In genomic region chr11:66958232-66958955, GRCh38 we compare ENCODE assay signal across 8 cellular contexts. TPM values are rescaled to one million over a fixed set of nuclear protein-coding genes. Genes with fewer than 3 reads are reported as not detected.
A peak's percentile ranks its signal among the peaks of the same experiment; 100 is the strongest.
DNase-seq lines count a peak whose midpoint lies in the region; ATAC-seq, FAIRE-seq and TF ChIP-seq lines count a peak whose summit lies in the region.

TSS of gene PC (minus strand) at chr11:66958383. CDS start at chr11:66872159, 86,224 bp downstream.

- H3K27ac ChIP-seq in A549 (peak within 1 kb of the TSS; percentile 60 to 83), spleen (peak within 1 kb of the TSS; percentile 29 to 82 (median 71))

- TF ChIP-seq RAD21 in A549 (conservative IDR thresholded peaks at IDR 0.05 in 1 of 2, IDR thresholded peaks at IDR 0.05 in 1 of 2), result 0 out of 5 replicates have a peak, but pooled peaks have one; percentile 0 to 16

- peak; percentile 99 to 100 for DNase-seq in A549 (ENCODE audit: low read depth in 1 of 2, low spot score in 1 of 2)
- peak; percentile 99 for DNase-seq in NCI-H2227 (lab: John Stamatoyannopoulos, UW; ENCODE audit: unreplicated experiment)
- DNase-seq in activated CD4-positive, CD25-positive, alpha-beta regulatory T cell treated with anti-CD3 and anti-CD28 coated beads, Interleukin-2, amount 50 U/mL, for 72 hours, result peak; percentile 93
- DNase-seq in cerebellar cortex (ENCODE audit: low spot score), result peak; percentile 100
- DNase-seq in inferior parietal cortex (ENCODE audit: extremely low spot score), result peak; percentile 98
- peak; percentile 99 for DNase-seq in spleen

- POLR2A ChIA-PET in A549 (lab: Yijun Ruan, JAX), result interaction anchor here (0.6 to 1.3 kb wide), 4 partner anchors 8 to 46 kb away, joined by 3 to 5 read pairs (median 4); no protein-coding TSS in a partner anchor

- H3K9me3 ChIP-seq in A549 (no peaks in the 10 kb centered on the region), spleen (no peaks in the 10 kb centered on the region)

- H3K27me3 ChIP-seq in spleen (replicated peaks in 1 of 7), result peaks cover 0 to 7% (median 0%) of the 10 kb centered on the region in 7 donors

- no peaks in the 10 kb centered on the region for H3K36me3 ChIP-seq in spleen

- H3K4me3 ChIP-seq in A549 (peak within 1 kb of the TSS; percentile 63), spleen (peak within 1 kb of the TSS; percentile 66 to 90 (median 78))

- TF ChIP-seq EP300 in A549 (IDR thresholded peaks at IDR 0.05), result no peak

- TF ChIP-seq CTCF in A549 (IDR thresholded peaks at IDR 0.05) (no peak), spleen (IDR thresholded peaks at IDR 0.05 in 8 of 11, conservative IDR thresholded peaks at IDR 0.05 in 3 of 11) (peak in 3 of 11 experiments; percentile 11 to 28 (median 22))

- peak; percentile 90 for FAIRE-seq in A549 (lab: Jason Lieb, UNC)

- peak within 1 kb of the TSS; percentile 98 for H3K4me2 ChIP-seq in A549

- CTCF ChIA-PET in A549 (lab: Yijun Ruan, JAX), result interaction anchor here (0.8 to 1.8 kb wide), 13 partner anchors 9 to 91 kb away, joined by 3 to 8 read pairs (median 3); partner anchors contain the start of gene C11orf86

- WGBS in A549 (ENCODE audit: missing lambda C conversion rate), result 5% methylated on average over 47 of the region's 74 CpGs
- WGBS in spleen, 5 donors, result 1 to 2% (median 1%) methylated on average over 48 to 74 of the region's 74 CpGs

- TF ChIP-seq POLR2A in A549 (IDR thresholded peaks at IDR 0.05; ENCODE audit: low read length) (peak; percentile 49), spleen (IDR thresholded peaks at IDR 0.05) (peak in 1 of 3 donors; percentile 74)

- intact Hi-C loops in spleen (cut with DNase I; ENCODE audit: low total_unique reads), result no loop called here

- H3K4me1 ChIP-seq in A549, result peaks cover 29% of the 10 kb centered on the region
- H3K4me1 ChIP-seq in spleen, result peaks cover 10 to 27% (median 16%) of the 10 kb centered on the region in 6 donors

- ATAC-seq in A549 (peak; percentile 96), GM18868 (IDR thresholded peaks at IDR 0.05; ENCODE audit: unreplicated experiment) (peak; percentile 96), HG03135 (IDR thresholded peaks at IDR 0.05; ENCODE audit: unreplicated experiment) (peak; percentile 95)

TF ChIP-seq in A549, 52 proteins besides CTCF, POLR2A, EP300 and RAD21 (continues in another document):
- peak; percentile 33; the same call in 1 of the 2 replicates for TF ChIP-seq GATA3 (IDR thresholded peaks at IDR 0.05; ENCODE audit: borderline replicate concordance)
- no peak for TF ChIP-seq NFE2L2 (conservative IDR thresholded peaks at IDR 0.05; ENCODE audit: low read length)
- no peak for TF ChIP-seq ZFP36 (IDR thresholded peaks at IDR 0.05; ENCODE audit: borderline replicate concordance, partially characterized antibody)
- peak; percentile 65; the same call in 1 of the 2 replicates for TF ChIP-seq NPAS2 (CRISPR knock-in tag; IDR thresholded peaks at IDR 0.05; ENCODE audit: borderline replicate concordance)
- TF ChIP-seq RCOR1 (IDR thresholded peaks at IDR 0.05; ENCODE audit: low read depth, low read length), result no peak
- no peak for TF ChIP-seq RFX5 (IDR thresholded peaks at IDR 0.05)
- TF ChIP-seq, protein P1, sequence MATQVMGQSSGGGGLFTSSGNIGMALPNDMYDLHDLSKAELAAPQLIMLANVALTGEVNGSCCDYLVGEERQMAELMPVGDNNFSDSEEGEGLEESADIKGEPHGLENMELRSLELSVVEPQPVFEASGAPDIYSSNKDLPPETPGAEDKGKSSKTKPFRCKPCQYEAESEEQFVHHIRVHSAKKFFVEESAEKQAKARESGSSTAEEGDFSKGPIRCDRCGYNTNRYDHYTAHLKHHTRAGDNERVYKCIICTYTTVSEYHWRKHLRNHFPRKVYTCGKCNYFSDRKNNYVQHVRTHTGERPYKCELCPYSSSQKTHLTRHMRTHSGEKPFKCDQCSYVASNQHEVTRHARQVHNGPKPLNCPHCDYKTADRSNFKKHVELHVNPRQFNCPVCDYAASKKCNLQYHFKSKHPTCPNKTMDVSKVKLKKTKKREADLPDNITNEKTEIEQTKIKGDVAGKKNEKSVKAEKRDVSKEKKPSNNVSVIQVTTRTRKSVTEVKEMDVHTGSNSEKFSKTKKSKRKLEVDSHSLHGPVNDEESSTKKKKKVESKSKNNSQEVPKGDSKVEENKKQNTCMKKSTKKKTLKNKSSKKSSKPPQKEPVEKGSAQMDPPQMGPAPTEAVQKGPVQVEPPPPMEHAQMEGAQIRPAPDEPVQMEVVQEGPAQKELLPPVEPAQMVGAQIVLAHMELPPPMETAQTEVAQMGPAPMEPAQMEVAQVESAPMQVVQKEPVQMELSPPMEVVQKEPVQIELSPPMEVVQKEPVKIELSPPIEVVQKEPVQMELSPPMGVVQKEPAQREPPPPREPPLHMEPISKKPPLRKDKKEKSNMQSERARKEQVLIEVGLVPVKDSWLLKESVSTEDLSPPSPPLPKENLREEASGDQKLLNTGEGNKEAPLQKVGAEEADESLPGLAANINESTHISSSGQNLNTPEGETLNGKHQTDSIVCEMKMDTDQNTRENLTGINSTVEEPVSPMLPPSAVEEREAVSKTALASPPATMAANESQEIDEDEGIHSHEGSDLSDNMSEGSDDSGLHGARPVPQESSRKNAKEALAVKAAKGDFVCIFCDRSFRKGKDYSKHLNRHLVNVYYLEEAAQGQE (IDR thresholded peaks at IDR 0.05), result no peak
- no peak for TF ChIP-seq TP53 (CRISPR knock-in tag; IDR thresholded peaks at IDR 0.05)
- TF ChIP-seq FOSL2 (IDR thresholded peaks at IDR 0.05), result no peak
- no peak for TF ChIP-seq FOSL2 (CRISPR knock-in tag; IDR thresholded peaks at IDR 0.05)
- peak; percentile 88 for TF ChIP-seq HOXB13 (CRISPR knock-in tag; IDR thresholded peaks at IDR 0.05; ENCODE audit: low read depth)
- peak; percentile 21 to 62; a peak in 2 of 5 replicates for TF ChIP-seq JUN (IDR thresholded peaks at IDR 0.05)
- TF ChIP-seq EHMT2 (IDR thresholded peaks at IDR 0.05; ENCODE audit: low read depth), result no peak
- no peak for TF ChIP-seq MAZ (IDR thresholded peaks at IDR 0.05; ENCODE audit: borderline replicate concordance, low read depth, low read length)
- TF ChIP-seq HDAC2 (IDR thresholded peaks at IDR 0.05), result no peak
- peak; percentile 94 for TF ChIP-seq PBX3 (IDR thresholded peaks at IDR 0.05)
- no peak for TF ChIP-seq ESRRA (IDR thresholded peaks at IDR 0.05; ENCODE audit: borderline replicate concordance, low read length)
- peak; percentile 71; the same call in 1 of the 2 replicates for TF ChIP-seq EHF (CRISPR knock-in tag; IDR thresholded peaks at IDR 0.05)
- no peak for TF ChIP-seq RARB (CRISPR knock-in tag; IDR thresholded peaks at IDR 0.05)
- no peak for TF ChIP-seq ZNF302 (CRISPR knock-in tag; IDR thresholded peaks at IDR 0.05)
- TF ChIP-seq, protein P2, sequence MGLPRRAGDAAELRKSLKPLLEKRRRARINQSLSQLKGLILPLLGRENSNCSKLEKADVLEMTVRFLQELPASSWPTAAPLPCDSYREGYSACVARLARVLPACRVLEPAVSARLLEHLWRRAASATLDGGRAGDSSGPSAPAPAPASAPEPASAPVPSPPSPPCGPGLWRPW (IDR thresholded peaks at IDR 0.05), result no peak
- no peak for TF ChIP-seq ZC3H11A (IDR thresholded peaks at IDR 0.05)
- TF ChIP-seq, protein P3, sequence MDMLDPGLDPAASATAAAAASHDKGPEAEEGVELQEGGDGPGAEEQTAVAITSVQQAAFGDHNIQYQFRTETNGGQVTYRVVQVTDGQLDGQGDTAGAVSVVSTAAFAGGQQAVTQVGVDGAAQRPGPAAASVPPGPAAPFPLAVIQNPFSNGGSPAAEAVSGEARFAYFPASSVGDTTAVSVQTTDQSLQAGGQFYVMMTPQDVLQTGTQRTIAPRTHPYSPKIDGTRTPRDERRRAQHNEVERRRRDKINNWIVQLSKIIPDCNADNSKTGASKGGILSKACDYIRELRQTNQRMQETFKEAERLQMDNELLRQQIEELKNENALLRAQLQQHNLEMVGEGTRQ (IDR thresholded peaks at IDR 0.05), result peak; percentile 98
- no peak for TF ChIP-seq POLR2AphosphoS2 (conservative IDR thresholded peaks at IDR 0.05; ENCODE audit: low read length)
- TF ChIP-seq TFCP2L1 (CRISPR knock-in tag; IDR thresholded peaks at IDR 0.05), result no peak
- peak; percentile 69; the same call in 1 of the 2 replicates for TF ChIP-seq BHLHE40 (IDR thresholded peaks at IDR 0.05; ENCODE audit: low read depth, low read length)
- TF ChIP-seq, protein P4, sequence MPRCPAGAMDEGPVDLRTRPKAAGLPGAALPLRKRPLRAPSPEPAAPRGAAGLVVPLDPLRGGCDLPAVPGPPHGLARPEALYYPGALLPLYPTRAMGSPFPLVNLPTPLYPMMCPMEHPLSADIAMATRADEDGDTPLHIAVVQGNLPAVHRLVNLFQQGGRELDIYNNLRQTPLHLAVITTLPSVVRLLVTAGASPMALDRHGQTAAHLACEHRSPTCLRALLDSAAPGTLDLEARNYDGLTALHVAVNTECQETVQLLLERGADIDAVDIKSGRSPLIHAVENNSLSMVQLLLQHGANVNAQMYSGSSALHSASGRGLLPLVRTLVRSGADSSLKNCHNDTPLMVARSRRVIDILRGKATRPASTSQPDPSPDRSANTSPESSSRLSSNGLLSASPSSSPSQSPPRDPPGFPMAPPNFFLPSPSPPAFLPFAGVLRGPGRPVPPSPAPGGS (IDR thresholded peaks at IDR 0.05), result no peak; the same call in 2 of the 3 replicates
- TF ChIP-seq CBX8 (IDR thresholded peaks at IDR 0.05), result no peak
- TF ChIP-seq CHD4 (IDR thresholded peaks at IDR 0.05; ENCODE audit: borderline replicate concordance), result no peak
- TF ChIP-seq CBX2 (IDR thresholded peaks at IDR 0.05; ENCODE audit: borderline replicate concordance, low read depth), result no peak
- no peak for TF ChIP-seq HEYL (CRISPR knock-in tag; IDR thresholded peaks at IDR 0.05)

RNA-seq across cellular contexts. Expression of gene PC, which starts in this region (rescaled TPM):
- polyA plus RNA-seq in A549 (2011; rRNA removed), result 14.2 and 15.7 TPM in 2 replicates
- polyA plus RNA-seq in A549 (2012; cell fraction: cytosol; rRNA removed), result 25.1 and 29.6 TPM in 2 replicates
- polyA plus RNA-seq in A549 (2012; cell fraction: nucleus; rRNA removed), result 88.3 and 105 TPM in 2 replicates
- polyA plus RNA-seq in A549 (2017; fragmentation: RNase III; extraction: RNeasy Plus Mini Kit Qiagen cat#74134 plus additional on column Dnase treatment), result 31.3 to 53.5 TPM (median 45.9 TPM) in 3 replicates
- 31.5 and 37.8 TPM in 2 replicates for polyA minus RNA-seq in A549 (2011; rRNA and poly(A)+ RNA removed)
- total RNA-seq in spleen, result 1 to 10 TPM; 3.4 to 8.8 (median 5.3) TPM
- polyA plus RNA-seq in spleen, result 1 to 10 TPM; 4.6 to 6.8 (median 4.9) TPM

Comparison
In these comparisons a context has a peak if more than half of its experiments do, and no peak if none do; other contexts are left out.
1. Peak in every context shown above with its lines: DNase-seq, ATAC-seq, H3K4me3 ChIP-seq and H3K27ac ChIP-seq.